Comparison of ENCODE assay signal across 19 cellular contexts in the genomic region with DNA sequence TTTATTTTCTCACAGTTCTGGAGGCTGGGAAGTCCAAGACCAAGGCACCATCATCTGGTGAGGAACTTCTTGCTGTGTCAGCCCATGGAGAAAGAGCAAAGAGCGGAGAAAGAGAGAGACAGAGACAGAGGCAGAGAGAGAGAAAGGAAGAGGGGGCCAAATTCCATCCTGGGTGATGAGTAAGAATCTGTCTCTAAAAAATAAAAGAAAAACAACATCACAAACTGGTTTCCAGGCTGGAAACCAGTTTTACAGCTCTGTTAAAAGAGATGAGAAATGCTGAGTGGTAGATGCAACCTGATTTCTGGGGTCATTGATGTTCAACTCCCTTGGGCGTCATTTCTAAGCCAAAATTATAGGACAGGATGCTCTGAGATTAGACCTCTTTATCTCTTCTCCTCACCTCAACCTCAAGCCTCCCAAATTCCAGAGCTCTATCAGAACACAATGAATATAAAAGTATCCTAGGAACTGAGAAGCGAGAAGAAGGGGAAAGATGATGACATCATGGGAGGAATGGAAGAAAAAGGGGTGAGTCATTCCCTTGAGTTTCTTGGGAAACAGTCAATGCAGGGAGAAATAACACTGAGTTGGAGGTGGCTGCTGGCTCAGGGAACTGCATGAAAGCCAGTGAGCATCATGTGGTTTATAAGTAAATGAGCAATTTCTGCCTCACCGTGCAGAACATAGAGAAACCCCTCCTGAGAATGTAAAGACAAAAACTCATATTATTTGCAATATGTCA.
DNase-seq lines count a peak whose midpoint lies in the region; ATAC-seq, FAIRE-seq and TF ChIP-seq lines count a peak whose summit lies in the region.
"Had no signal": no experiment of that assay in that cellular context is flagged by ENCODE, and none has a peak within 500 bp of the region (broad histone marks: within the 10 kb centered on the region; RNA-seq: fewer than 3 reads in every experiment).

No MANE protein-coding gene starts in this region.

- H3K36me3 ChIP-seq in bronchial epithelial cell (ENCODE audit: control insufficient read depth, insufficient read depth, low read length): no peaks in the 10 kb centered on the region
- no peaks in the 10 kb centered on the region for H3K36me3 ChIP-seq in osteoblast (ENCODE audit: insufficient read depth, low read length)
- H3K36me3 ChIP-seq in SK-N-SH (replicated peaks in 1 of 2; ENCODE audit: control insufficient read depth in 1 of 2, insufficient read depth in 2 of 2, low read length in 1 of 2): no peaks in the 10 kb centered on the region

- 5% methylated on average over 4 of the region's 4 CpGs for WGBS in A549 (ENCODE audit: missing lambda C conversion rate)
- 3% methylated on average over 4 of the region's 4 CpGs for WGBS in SK-N-SH (ENCODE audit: low lambda C conversion rate)

- TF ChIP-seq POLR2A in A549 (IDR thresholded peaks at IDR 0.05; ENCODE audit: low read length): no peak

- peak in 1 of 2 experiments; percentile 59; a peak in 1 of 6 replicates for ATAC-seq in A549
- no peak for ATAC-seq in stimulated activated naive CD8-positive, alpha-beta T cell treated with anti-CD3 and anti-CD28 coated beads, Interleukin-15, Interleukin-2, amounts not matched to agents 100 U/mL and 50 U/mL, for 24 hours

- no peaks in the 10 kb centered on the region for H3K4me1 Mint-ChIP-seq in progenitor cell of endocrine pancreas (ENCODE audit: low read depth)

- H3K4me1 ChIP-seq in A549 (no peaks in the 10 kb centered on the region), osteoblast (ENCODE audit: insufficient read depth, low read length) (peaks cover under 1% of the 10 kb centered on the region), SK-N-SH (ENCODE audit: control insufficient read depth in 1 of 2, insufficient read depth in 2 of 2, low read depth in 1 of 2, low read length in 1 of 2) (no peaks in the 10 kb centered on the region)

- H3K27ac ChIP-seq in A549: no peak overlapping the region
- H3K27ac ChIP-seq in osteoblast (ENCODE audit: low read depth, low read length): peak overlapping the region; percentile 77
- no peak overlapping the region for H3K27ac ChIP-seq in SK-N-SH (ENCODE audit: low read depth in 2 of 2, low read length in 1 of 2)

- FAIRE-seq in A549 (lab: Jason Lieb, UNC) (no peak), bronchial epithelial cell (lab: Jason Lieb, UNC) (peak; percentile 80)

- no peaks in the 10 kb centered on the region for H3K27me3 ChIP-seq in bronchial epithelial cell (ENCODE audit: control insufficient read depth, insufficient read depth, low read length)
- no peaks in the 10 kb centered on the region for H3K27me3 ChIP-seq in osteoblast (ENCODE audit: insufficient read depth, low read length)
- no peaks in the 10 kb centered on the region for H3K27me3 ChIP-seq in SK-N-SH (ENCODE audit: insufficient read depth)

- H4K20me1 ChIP-seq in osteoblast (ENCODE audit: insufficient read depth, low read length) (no peaks in the 10 kb centered on the region), SK-N-SH (ENCODE audit: insufficient read depth) (no peaks in the 10 kb centered on the region)

- DNase-seq in A549 (ENCODE audit: low read depth in 1 of 2, low spot score in 1 of 2): no peak
- DNase-seq in H4 (ENCODE audit: low spot score): peak; percentile 53
- DNase-seq in bronchial epithelial cell (ENCODE audit: low read depth): no peak
- peak; percentile 87 for DNase-seq in osteoblast (ENCODE audit: insufficient read length, low spot score, missing footprints)
- DNase-seq in activated CD4-positive, alpha-beta T cell treated with anti-CD3 and anti-CD28 coated beads for 4 hours: no peak
- no peak for DNase-seq in progenitor cell of endocrine pancreas (ENCODE audit: low spot score, unreplicated experiment)
- DNase-seq in SK-N-SH: no peak
- DNase-seq in stimulated activated naive CD8-positive, alpha-beta T cell treated with anti-CD3 and anti-CD28 coated beads, Interleukin-15, Interleukin-2, amounts not matched to agents 100 U/mL and 50 U/mL, for 24 hours: no peak
- DNase-seq: 8988T, COR-L47, DMS153, GOT3, MM.1S, NCI-H1105, NCI-H1694 treated with DMSO at 0.1 percent for 48 hours, NCI-H446 treated with DMSO at 0.1 percent for 48 hours, NCI-H748 treated with DMSO at 0.1 percent for 48 hours, SHP77 had no signal

- CTCF ChIA-PET in A549 (lab: Yijun Ruan, JAX): no interaction called here
- CTCF ChIA-PET in SK-N-SH (lab: Yijun Ruan, JAX): no interaction called here

- no peaks in the 10 kb centered on the region for H3K9me2 ChIP-seq in SK-N-SH

- H3K4me3 ChIP-seq in A549 (no peak overlapping the region), bronchial epithelial cell (ENCODE audit: low read depth, low read length) (no peak overlapping the region), osteoblast (ENCODE audit: insufficient read depth, low read length) (no peak overlapping the region), SK-N-SH (ENCODE audit: low read depth in 2 of 2, low read length in 1 of 2) (no peak overlapping the region)

- no peaks in the 10 kb centered on the region for H3F3A ChIP-seq in SK-N-SH (replicated peaks; ENCODE audit: insufficient read depth)

- TF ChIP-seq CTCF in A549 (IDR thresholded peaks at IDR 0.05) (no peak), bronchial epithelial cell (IDR thresholded peaks at IDR 0.05; ENCODE audit: insufficient read depth, low read length, severe bottlenecking) (no peak), osteoblast (IDR thresholded peaks at IDR 0.05; ENCODE audit: extremely low read depth, low read depth, low read length) (no peak), progenitor cell of endocrine pancreas (IDR thresholded peaks at IDR 0.05; ENCODE audit: unreplicated experiment) (no peak), SK-N-SH (IDR thresholded peaks at IDR 0.05) (no peak)

- H3K9me3 ChIP-seq in A549 (peaks cover 25% of the 10 kb centered on the region; the same call in 2 of the 3 replicates), osteoblast (ENCODE audit: low read depth, low read length) (peaks cover 2% of the 10 kb centered on the region), SK-N-SH (no peaks in the 10 kb centered on the region)

- H3K27me3 Mint-ChIP-seq in progenitor cell of endocrine pancreas: peaks cover 13% of the 10 kb centered on the region

- TF ChIP-seq EP300 in A549 (IDR thresholded peaks at IDR 0.05) (no peak), SK-N-SH (IDR thresholded peaks at IDR 0.05; ENCODE audit: borderline replicate concordance in 1 of 2, low read depth in 1 of 2, low read length in 1 of 2) (no peak)

- no peak overlapping the region for H3K9ac ChIP-seq in SK-N-SH

- H2AFZ ChIP-seq in osteoblast (ENCODE audit: low read length) (no peak overlapping the region), SK-N-SH (ENCODE audit: low read depth) (no peak overlapping the region)

- peaks cover 4% of the 10 kb centered on the region for H3K9me3 Mint-ChIP-seq in progenitor cell of endocrine pancreas (ENCODE audit: low read depth)

- H3K27ac Mint-ChIP-seq in progenitor cell of endocrine pancreas: no peak overlapping the region
- H3K27ac Mint-ChIP-seq: CD14-positive monocyte had no signal

- H3K79me2 ChIP-seq in osteoblast (ENCODE audit: insufficient read depth, low read length) (no peaks in the 10 kb centered on the region), SK-N-SH (ENCODE audit: insufficient read depth) (no peaks in the 10 kb centered on the region)

- TF ChIP-seq RAD21 in A549 (conservative IDR thresholded peaks at IDR 0.05 in 1 of 2, IDR thresholded peaks at IDR 0.05 in 1 of 2): no peak
- TF ChIP-seq RAD21 in SK-N-SH (IDR thresholded peaks at IDR 0.05; ENCODE audit: low read length): no peak

- POLR2A ChIA-PET in A549 (lab: Yijun Ruan, JAX): no interaction called here
- POLR2A ChIA-PET in SK-N-SH (lab: Yijun Ruan, JAX): no interaction called here

- no peak overlapping the region for H3K4me3 Mint-ChIP-seq in progenitor cell of endocrine pancreas (ENCODE audit: low read depth)
- H3K4me3 Mint-ChIP-seq: CD14-positive monocyte had no signal

- no peaks in the 10 kb centered on the region for H3K36me3 Mint-ChIP-seq in progenitor cell of endocrine pancreas (ENCODE audit: insufficient read depth)
- H3K36me3 Mint-ChIP-seq: CD14-positive monocyte had no signal

- H3K4me2 ChIP-seq in A549 (no peak overlapping the region), osteoblast (ENCODE audit: insufficient read depth, low read length) (peak overlapping the region; percentile 26), SK-N-SH (no peak overlapping the region)

TF ChIP-seq in A549, 52 proteins besides CTCF, POLR2A, EP300 and RAD21 (continues in another document):
- TF ChIP-seq TFCP2L1 (CRISPR knock-in tag; IDR thresholded peaks at IDR 0.05) (no peak), CHD4 (IDR thresholded peaks at IDR 0.05; ENCODE audit: borderline replicate concordance) (no peak), BCL3 (IDR thresholded peaks at IDR 0.05) (no peak), PHF8 (IDR thresholded peaks at IDR 0.05; ENCODE audit: borderline replicate concordance, low read depth) (no peak), FOSL2 (IDR thresholded peaks at IDR 0.05) (no peak), FOSL2 (CRISPR knock-in tag; IDR thresholded peaks at IDR 0.05) (peak; percentile 54; the same call in 1 of the 2 replicates)

TF ChIP-seq in SK-N-SH, 30 proteins besides CTCF, POLR2A, EP300 and RAD21 (continues in another document):
- TF ChIP-seq CHD2 (IDR thresholded peaks at IDR 0.05; ENCODE audit: low read length, partially characterized antibody): no peak
- TF ChIP-seq, protein P1, sequence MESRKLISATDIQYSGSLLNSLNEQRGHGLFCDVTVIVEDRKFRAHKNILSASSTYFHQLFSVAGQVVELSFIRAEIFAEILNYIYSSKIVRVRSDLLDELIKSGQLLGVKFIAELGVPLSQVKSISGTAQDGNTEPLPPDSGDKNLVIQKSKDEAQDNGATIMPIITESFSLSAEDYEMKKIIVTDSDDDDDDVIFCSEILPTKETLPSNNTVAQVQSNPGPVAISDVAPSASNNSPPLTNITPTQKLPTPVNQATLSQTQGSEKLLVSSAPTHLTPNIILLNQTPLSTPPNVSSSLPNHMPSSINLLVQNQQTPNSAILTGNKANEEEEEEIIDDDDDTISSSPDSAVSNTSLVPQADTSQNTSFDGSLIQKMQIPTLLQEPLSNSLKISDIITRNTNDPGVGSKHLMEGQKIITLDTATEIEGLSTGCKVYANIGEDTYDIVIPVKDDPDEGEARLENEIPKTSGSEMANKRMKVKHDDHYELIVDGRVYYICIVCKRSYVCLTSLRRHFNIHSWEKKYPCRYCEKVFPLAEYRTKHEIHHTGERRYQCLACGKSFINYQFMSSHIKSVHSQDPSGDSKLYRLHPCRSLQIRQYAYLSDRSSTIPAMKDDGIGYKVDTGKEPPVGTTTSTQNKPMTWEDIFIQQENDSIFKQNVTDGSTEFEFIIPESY (IDR thresholded peaks at IDR 0.05; ENCODE audit: borderline replicate concordance, low read depth): no peak
- no peak for TF ChIP-seq TCF12 (IDR thresholded peaks at IDR 0.05)
- TF ChIP-seq GATA2 (CRISPR knock-in tag; IDR thresholded peaks at IDR 0.05): no peak
- no peak for TF ChIP-seq JUND (IDR thresholded peaks at IDR 0.05)
- TF ChIP-seq SIN3A (IDR thresholded peaks at IDR 0.05; ENCODE audit: borderline replicate concordance, low read depth, low read length): no peak
- no peak for TF ChIP-seq SMC3 (IDR thresholded peaks at IDR 0.05; ENCODE audit: low read depth, low read length)

Comparison
In these comparisons a context has a peak if more than half of its experiments do, and no peak if none do; other contexts are left out.
1. DNase-seq: peak in H4 (single experiment) and osteoblast (single experiment); none in A549 (0 of 2), bronchial epithelial cell (single experiment), activated CD4-positive, alpha-beta T cell treated with anti-CD3 and anti-CD28 coated beads for 4 hours (0 of 2), progenitor cell of endocrine pancreas (single experiment), SK-N-SH (single experiment) and stimulated activated naive CD8-positive, alpha-beta T cell treated with anti-CD3 and anti-CD28 coated beads, Interleukin-15, Interleukin-2, amounts not matched to agents 100 U/mL and 50 U/mL, for 24 hours (single experiment).